ENCODE assay signal across 23 cellular contexts in genomic region chr2:127579231-127579630, GRCh38. TPM values are rescaled to one million over a fixed set of nuclear protein-coding genes. Genes with fewer than 3 reads are reported as not detected.
"Had no signal": no experiment of that assay in that cellular context is flagged by ENCODE, and none has a peak within 500 bp of the region (broad histone marks: within the 10 kb centered on the region; RNA-seq: fewer than 3 reads in every experiment).

No MANE protein-coding gene starts in this region.

- H3K36me3 Mint-ChIP-seq: activated naive CD8-positive, alpha-beta T cell treated with anti-CD3 and anti-CD28 coated beads for 36 hours; immature natural killer cell; mesothelial cell of epicardium; natural killer cell had no signal

- ATAC-seq: activated CD8-positive, alpha-beta T cell treated with anti-CD3 and anti-CD28 coated beads, Interleukin-2, amount 10 ng/mL, durations not matched to agents 7 days and 5 days; foreskin keratinocyte; natural killer cell; pancreas; psoas muscle; upper lobe of right lung had no signal

- H3K4me3 ChIP-seq: breast epithelium, left ventricle myocardium inferior, pancreas, psoas muscle, right atrium auricular region, upper lobe of right lung had no signal

- H3K27ac ChIP-seq: breast epithelium, foreskin keratinocyte, left ventricle myocardium inferior, pancreas, psoas muscle, right atrium auricular region, upper lobe of right lung had no signal

- H3K36me3 ChIP-seq: breast epithelium, left ventricle myocardium inferior, pancreas, right atrium auricular region, upper lobe of right lung had no signal

- H3K4me1 ChIP-seq: breast epithelium, pancreas, upper lobe of right lung had no signal

- H3K9me3 ChIP-seq: breast epithelium, left ventricle myocardium inferior, pancreas, psoas muscle, right atrium auricular region, upper lobe of right lung had no signal

- H3K4me3 Mint-ChIP-seq: activated CD8-positive, alpha-beta T cell treated with anti-CD3 and anti-CD28 coated beads, Interleukin-2, amount 10 ng/mL, durations not matched to agents 7 days and 5 days; activated naive CD8-positive, alpha-beta T cell treated with anti-CD3 and anti-CD28 coated beads for 36 hours; dendritic cell treated with granulocyte-macrophage colony-stimulating factor and Interleukin-4, amounts not matched to agents 40 ng/mL and 50 ng/mL, for 4 days; immature natural killer cell; mesothelial cell of epicardium; natural killer cell had no signal

- H3K27me3 Mint-ChIP-seq: activated naive CD8-positive, alpha-beta T cell treated with anti-CD3 and anti-CD28 coated beads for 36 hours; dendritic cell treated with granulocyte-macrophage colony-stimulating factor and Interleukin-4, amounts not matched to agents 40 ng/mL and 50 ng/mL, for 4 days had no signal

- H3K9me3 Mint-ChIP-seq: activated naive CD8-positive, alpha-beta T cell treated with anti-CD3 and anti-CD28 coated beads for 36 hours; dendritic cell treated with granulocyte-macrophage colony-stimulating factor and Interleukin-4, amounts not matched to agents 40 ng/mL and 50 ng/mL, for 4 days; immature natural killer cell; mesothelial cell of epicardium; natural killer cell had no signal

- H3K27me3 ChIP-seq: breast epithelium, pancreas, right atrium auricular region, upper lobe of right lung had no signal

- H3K27ac Mint-ChIP-seq: activated CD8-positive, alpha-beta T cell treated with anti-CD3 and anti-CD28 coated beads, Interleukin-2, amount 10 ng/mL, durations not matched to agents 7 days and 5 days; activated naive CD8-positive, alpha-beta T cell treated with anti-CD3 and anti-CD28 coated beads for 36 hours; dendritic cell treated with granulocyte-macrophage colony-stimulating factor and Interleukin-4, amounts not matched to agents 40 ng/mL and 50 ng/mL, for 4 days; immature natural killer cell; mesothelial cell of epicardium; natural killer cell had no signal

- DNase-seq: activated CD4-positive, alpha-beta T cell treated with anti-CD3 and anti-CD28 coated beads for 1 hour; activated CD4-positive, alpha-beta T cell treated with anti-CD3 and anti-CD28 coated beads, Interleukin-2, amount 50 U/mL, for 1 hour; activated CD8-positive, alpha-beta T cell treated with anti-CD3 and anti-CD28 coated beads, Interleukin-2, amount 10 ng/mL, durations not matched to agents 7 days and 5 days; activated naive CD4-positive, alpha-beta T cell treated with Interleukin-2 at 50 U/mL for 16 hours; activated naive CD8-positive, alpha-beta T cell treated with anti-CD3 and anti-CD28 coated beads for 36 hours; activated T-cell treated with anti-CD3 and anti-CD28 coated beads, Interleukin-2, amount 50 U/mL, for 1 hour; effector CD8-positive, alpha-beta T cell; erythroblast; foreskin keratinocyte; immature natural killer cell; kidney glomerular epithelial cell; left ventricle myocardium inferior; natural killer cell; pancreas; psoas muscle; stimulated activated CD4-positive, alpha-beta T cell treated with anti-CD3 and anti-CD28 coated beads, Interleukin-4, amount 100 ng/mL, for 24 hours; stimulated activated naive CD4-positive, alpha-beta T cell treated with Interleukin-2 at 50 U/mL for 16 hours; T-helper 9 cell; upper lobe of right lung had no signal

RNA-seq across cellular contexts. Expression of gene MYO7B, which starts 43.7 kb away (rescaled TPM):
- total RNA-seq: foreskin keratinocyte had no signal
